Comparison of ENCODE assay signal across 6 cellular contexts in genomic region chr11:9743512-9743911, GRCh38.
DNase-seq lines count a peak whose midpoint lies in the region; ATAC-seq and TF ChIP-seq lines count a peak whose summit lies in the region.
"Not testable (repeated sequence)": the region's sequence is repeated elsewhere in the genome, so short reads cannot be mapped to it uniquely, and the experiment has no call there.

No MANE protein-coding gene starts in this region.

- H3K27me3 Mint-ChIP-seq in memory B cell; stimulated activated memory B cell treated with anti-CD40 and anti-IgM and Interleukin-4, amounts not matched to agents 10 μg/mL and 1 μg/mL and 100 μg/mL, for 72 hours: not testable (repeated sequence)

- peaks cover 66% of the 10 kb centered on the region for H3K79me2 ChIP-seq in DOHH2 (ENCODE audit: control insufficient read depth, low read length)
- peaks cover 24% of the 10 kb centered on the region for H3K79me2 ChIP-seq in Karpas-422 (ENCODE audit: low read length)
- peaks cover 69% of the 10 kb centered on the region for H3K79me2 ChIP-seq in OCI-LY3 (ENCODE audit: low read length)
- peaks cover 72% of the 10 kb centered on the region for H3K79me2 ChIP-seq in SU-DHL-6 (ENCODE audit: insufficient read depth, low read length)

- peaks cover 84% of the 10 kb centered on the region for H3F3A ChIP-seq in DOHH2 (ENCODE audit: control insufficient read depth, insufficient read depth)
- peaks cover 91% of the 10 kb centered on the region for H3F3A ChIP-seq in SU-DHL-6 (ENCODE audit: insufficient read depth)

- not testable (repeated sequence) for H3K4me3 Mint-ChIP-seq in memory B cell; stimulated activated memory B cell treated with anti-CD40 and anti-IgM and Interleukin-4, amounts not matched to agents 10 μg/mL and 1 μg/mL and 100 μg/mL, for 72 hours

- H3K9me3 Mint-ChIP-seq in memory B cell; stimulated activated memory B cell treated with anti-CD40 and anti-IgM and Interleukin-4, amounts not matched to agents 10 μg/mL and 1 μg/mL and 100 μg/mL, for 72 hours: not testable (repeated sequence)

- not testable (repeated sequence) for ATAC-seq in memory B cell (ENCODE audit: low read depth); stimulated activated memory B cell treated with anti-CD40 and anti-IgM and Interleukin-4, amounts not matched to agents 10 μg/mL and 1 μg/mL and 100 μg/mL, for 72 hours

- H4K20me1 ChIP-seq in DOHH2 (ENCODE audit: control insufficient read depth, insufficient read depth, low read depth, low read length); Karpas-422 (ENCODE audit: insufficient read depth, low read depth, low read length); OCI-LY3 (ENCODE audit: insufficient read depth, low read length); SU-DHL-6 (ENCODE audit: low read depth, low read length): not testable (repeated sequence)

- peak overlapping the region; percentile 96 for H3K27ac ChIP-seq in DOHH2 (ENCODE audit: low read depth, low read length)
- peak overlapping the region; percentile 96 for H3K27ac ChIP-seq in Karpas-422 (ENCODE audit: low read length)
- H3K27ac ChIP-seq in OCI-LY3 (ENCODE audit: low read length), result peak overlapping the region; percentile 99
- H3K27ac ChIP-seq in SU-DHL-6 (ENCODE audit: low read depth, low read length), result peak overlapping the region; percentile 95

- H3K4me1 Mint-ChIP-seq in memory B cell, result peaks cover 53% of the 10 kb centered on the region
- H3K4me1 Mint-ChIP-seq in stimulated activated memory B cell treated with anti-CD40 and anti-IgM and Interleukin-4, amounts not matched to agents 10 μg/mL and 1 μg/mL and 100 μg/mL, for 72 hours, result peaks cover 72% of the 10 kb centered on the region

- H3K27me3 ChIP-seq in DOHH2 (ENCODE audit: control insufficient read depth, low read length); Karpas-422 (ENCODE audit: low read length); OCI-LY3 (ENCODE audit: low read depth, low read length); SU-DHL-6 (ENCODE audit: low read length): not testable (repeated sequence)

- H3K36me3 ChIP-seq in DOHH2 (ENCODE audit: control insufficient read depth, low read length) (peaks cover 83% of the 10 kb centered on the region), Karpas-422 (ENCODE audit: insufficient read depth, low read length) (peaks cover 59% of the 10 kb centered on the region), OCI-LY3 (replicated peaks; ENCODE audit: low read depth, low read length) (peaks cover 50% of the 10 kb centered on the region), SU-DHL-6 (ENCODE audit: low read length) (peaks cover 73% of the 10 kb centered on the region)

- not testable (repeated sequence) for H2AFZ ChIP-seq in Karpas-422 (ENCODE audit: low read length); OCI-LY3 (ENCODE audit: low read depth, low read length); SU-DHL-6 (ENCODE audit: low read depth, low read length, severe bottlenecking)

- H3K9ac ChIP-seq in Karpas-422 (ENCODE audit: low read length); OCI-LY3 (ENCODE audit: low read length): not testable (repeated sequence)
- peak overlapping the region; percentile 35; the same call in 1 of the 2 replicates for H3K9ac ChIP-seq in SU-DHL-6 (ENCODE audit: low read length)

- peaks cover 89% of the 10 kb centered on the region for H3K4me1 ChIP-seq in DOHH2 (ENCODE audit: control insufficient read depth, low read length)
- peaks cover 53% of the 10 kb centered on the region for H3K4me1 ChIP-seq in Karpas-422 (ENCODE audit: low read length)
- H3K4me1 ChIP-seq in OCI-LY3 (ENCODE audit: low read length), result peaks cover 81% of the 10 kb centered on the region

- H3K4me2 ChIP-seq in DOHH2 (ENCODE audit: low read length), result peak overlapping the region; percentile 74
- H3K4me2 ChIP-seq in Karpas-422 (ENCODE audit: low read depth, low read length, poor library complexity, severe bottlenecking); OCI-LY3 (ENCODE audit: low read length): not testable (repeated sequence)
- peak overlapping the region; percentile 69 for H3K4me2 ChIP-seq in SU-DHL-6 (ENCODE audit: low read depth, low read length, poor library complexity, severe bottlenecking)

- not testable (repeated sequence) for DNase-seq in Karpas-422; memory B cell (ENCODE audit: low spot score in 2 of 2)

- H3K9me3 ChIP-seq in DOHH2 (ENCODE audit: control insufficient read depth, insufficient read depth, low read length); Karpas-422 (ENCODE audit: low read length); OCI-LY3 (ENCODE audit: insufficient read depth, low read length); SU-DHL-6 (ENCODE audit: insufficient read depth, low read length): not testable (repeated sequence)

- peak overlapping the region; percentile 62 for H3K4me3 ChIP-seq in DOHH2 (ENCODE audit: low read length)
- H3K4me3 ChIP-seq in Karpas-422 (ENCODE audit: low read length); OCI-LY3 (ENCODE audit: low read length); SU-DHL-6 (ENCODE audit: insufficient read depth, low read length, poor library complexity, severe bottlenecking): not testable (repeated sequence)

- peak overlapping the region; percentile 20 for H3K27ac Mint-ChIP-seq in memory B cell
- peak overlapping the region; percentile 87 for H3K27ac Mint-ChIP-seq in stimulated activated memory B cell treated with anti-CD40 and anti-IgM and Interleukin-4, amounts not matched to agents 10 μg/mL and 1 μg/mL and 100 μg/mL, for 72 hours

- not testable (repeated sequence) for H3K9me2 ChIP-seq in DOHH2 (replicated peaks; ENCODE audit: control insufficient read depth, low read length); Karpas-422 (replicated peaks; ENCODE audit: insufficient read depth, low read length); SU-DHL-6 (replicated peaks; ENCODE audit: insufficient read depth, low read length)

- H3K36me3 Mint-ChIP-seq in memory B cell, result peaks cover 35% of the 10 kb centered on the region
- peaks cover 71% of the 10 kb centered on the region for H3K36me3 Mint-ChIP-seq in stimulated activated memory B cell treated with anti-CD40 and anti-IgM and Interleukin-4, amounts not matched to agents 10 μg/mL and 1 μg/mL and 100 μg/mL, for 72 hours

- TF ChIP-seq CTCF in DOHH2 (IDR thresholded peaks at IDR 0.05; ENCODE audit: low read depth, low read length, poor library complexity, severe bottlenecking); OCI-LY3 (IDR thresholded peaks at IDR 0.05; ENCODE audit: low read depth, low read length); SU-DHL-6 (IDR thresholded peaks at IDR 0.05; ENCODE audit: insufficient read depth, low read length, poor library complexity, severe bottlenecking): not testable (repeated sequence)
